ENCODE assay signal across 1 cellular context in the genomic region with DNA sequence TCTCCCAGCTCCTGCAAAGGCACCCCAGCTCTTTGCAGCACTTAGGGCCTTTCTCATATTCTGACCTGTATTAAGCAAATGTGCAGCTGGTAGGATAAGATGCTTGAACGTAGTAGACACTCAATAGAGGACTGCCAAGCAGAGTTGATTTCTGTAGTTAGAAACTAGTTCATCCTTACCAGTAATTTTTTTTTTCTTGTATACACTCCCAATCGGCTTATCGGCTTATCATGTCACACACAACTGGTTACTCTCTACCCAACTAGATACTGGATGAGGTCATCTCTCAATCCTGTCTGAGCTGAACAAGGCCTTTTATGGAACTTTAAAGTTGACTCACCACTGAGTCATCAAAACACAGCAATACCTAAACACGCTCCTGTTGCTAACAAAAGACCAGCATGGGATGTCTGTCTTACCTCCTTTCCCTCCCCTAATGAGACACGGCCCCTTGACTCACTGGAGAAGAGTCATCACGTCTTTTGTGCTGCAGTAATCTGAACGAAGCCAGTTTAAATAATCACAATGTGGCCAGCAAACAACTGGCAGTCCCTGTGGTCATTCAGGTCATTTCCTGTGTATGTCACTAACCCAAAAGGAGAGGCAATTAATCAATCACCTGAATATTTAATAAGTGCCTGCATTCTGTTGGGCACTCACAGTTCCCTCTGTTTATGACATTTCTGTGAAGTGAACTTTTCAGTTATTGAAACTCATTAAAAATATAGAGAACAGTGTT.
TF ChIP-seq lines count a peak whose summit lies in the region.

No MANE protein-coding gene starts in this region.

TF ChIP-seq in HEK293, 187 proteins besides CTCF, POLR2A, EP300 and RAD21 (continued from another document and continues in another):
- TF ChIP-seq, protein P1, sequence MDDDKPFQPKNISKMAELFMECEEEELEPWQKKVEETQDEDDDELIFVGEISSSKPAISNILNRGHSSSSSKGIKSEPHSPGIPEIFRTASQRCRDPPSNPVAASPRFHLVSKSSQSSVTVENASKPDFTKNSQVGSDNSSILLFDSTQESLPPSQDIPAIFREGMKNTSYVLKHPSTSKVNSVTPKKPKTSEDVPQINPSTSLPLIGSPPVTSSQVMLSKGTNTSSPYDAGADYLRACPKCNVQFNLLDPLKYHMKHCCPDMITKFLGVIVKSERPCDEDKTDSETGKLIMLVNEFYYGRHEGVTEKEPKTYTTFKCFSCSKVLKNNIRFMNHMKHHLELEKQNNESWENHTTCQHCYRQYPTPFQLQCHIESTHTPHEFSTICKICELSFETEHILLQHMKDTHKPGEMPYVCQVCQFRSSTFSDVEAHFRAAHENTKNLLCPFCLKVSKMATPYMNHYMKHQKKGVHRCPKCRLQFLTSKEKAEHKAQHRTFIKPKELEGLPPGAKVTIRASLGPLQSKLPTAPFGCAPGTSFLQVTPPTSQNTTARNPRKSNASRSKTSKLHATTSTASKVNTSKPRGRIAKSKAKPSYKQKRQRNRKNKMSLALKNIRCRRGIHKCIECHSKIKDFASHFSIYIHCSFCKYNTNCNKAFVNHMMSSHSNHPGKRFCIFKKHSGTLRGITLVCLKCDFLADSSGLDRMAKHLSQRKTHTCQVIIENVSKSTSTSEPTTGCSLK (tag by site-specific recombination; IDR thresholded peaks at IDR 0.05), result no peak
- TF ChIP-seq MYNN (tag by site-specific recombination; IDR thresholded peaks at IDR 0.05; ENCODE audit: borderline replicate concordance) (no peak), ZNF510 (tag by site-specific recombination; IDR thresholded peaks at IDR 0.05; ENCODE audit: insufficient replicate concordance) (peak; percentile 73), ZNF521 (tag by site-specific recombination; IDR thresholded peaks at IDR 0.05) (no peak), ZFHX2 (tag by site-specific recombination; conservative IDR thresholded peaks at IDR 0.05) (no peak), PRDM1 (tag by site-specific recombination; IDR thresholded peaks at IDR 0.05) (peak; percentile 68; the same call in 1 of the 2 replicates), ZNF121 (tag by site-specific recombination; IDR thresholded peaks at IDR 0.05) (no peak), ZNF623 (tag by site-specific recombination; IDR thresholded peaks at IDR 0.05) (0 out of 2 replicates have a peak, but pooled peaks have one; percentile 26), ZNF302 (tag by site-specific recombination; IDR thresholded peaks at IDR 0.05; ENCODE audit: low read depth) (no peak), ZSCAN23 (tag by site-specific recombination; IDR thresholded peaks at IDR 0.05) (peak; percentile 92), REPIN1 (tag by site-specific recombination; IDR thresholded peaks at IDR 0.05; ENCODE audit: low read depth) (no peak), YY1 (tag by site-specific recombination; IDR thresholded peaks at IDR 0.05) (no peak), ZNF555 (tag by site-specific recombination; conservative IDR thresholded peaks at IDR 0.05) (no peak), ZNF501 (tag by site-specific recombination; IDR thresholded peaks at IDR 0.05) (peak; percentile 68), MZF1 (tag by site-specific recombination; IDR thresholded peaks at IDR 0.05; ENCODE audit: borderline replicate concordance) (no peak), ZNF843 (tag by site-specific recombination; IDR thresholded peaks at IDR 0.05) (peak; percentile 84), ZNF664 (tag by site-specific recombination; IDR thresholded peaks at IDR 0.05) (peak; percentile 77; the same call in 1 of the 2 replicates), ZNF37A (tag by site-specific recombination; IDR thresholded peaks at IDR 0.05) (no peak), ZNF404 (tag by site-specific recombination; IDR thresholded peaks at IDR 0.05) (no peak), ZNF560 (tag by site-specific recombination; IDR thresholded peaks at IDR 0.05; ENCODE audit: borderline replicate concordance) (no peak), ZNF133 (tag by site-specific recombination; IDR thresholded peaks at IDR 0.05) (no peak), ZNF549 (tag by site-specific recombination; IDR thresholded peaks at IDR 0.05) (no peak), ZNF23 (tag by site-specific recombination; IDR thresholded peaks at IDR 0.05; ENCODE audit: borderline replicate concordance) (no peak), FEZF1 (tag by site-specific recombination; IDR thresholded peaks at IDR 0.05) (peak; percentile 97), ZNF169 (tag by site-specific recombination; IDR thresholded peaks at IDR 0.05) (no peak), ZNF600 (tag by site-specific recombination; IDR thresholded peaks at IDR 0.05) (peak; percentile 89), ZNF530 (tag by site-specific recombination; IDR thresholded peaks at IDR 0.05; ENCODE audit: low read depth) (no peak), ZBTB1 (tag by site-specific recombination; IDR thresholded peaks at IDR 0.05) (0 out of 2 replicates have a peak, but pooled peaks have one; percentile 13), GLI4 (tag by site-specific recombination; IDR thresholded peaks at IDR 0.05) (no peak), ZNF335 (tag by site-specific recombination; conservative IDR thresholded peaks at IDR 0.05) (peak; percentile 48), ZNF654 (tag by site-specific recombination; IDR thresholded peaks at IDR 0.05; ENCODE audit: low read depth) (peak; percentile 13; the same call in 1 of the 2 replicates), OSR2 (tag by site-specific recombination; IDR thresholded peaks at IDR 0.05) (peak; percentile 84), SP2 (tag by site-specific recombination; IDR thresholded peaks at IDR 0.05) (peak; percentile 51), ZNF514 (tag by site-specific recombination; IDR thresholded peaks at IDR 0.05) (no peak), ZNF140 (tag by site-specific recombination; IDR thresholded peaks at IDR 0.05) (no peak), ZFP41 (tag by site-specific recombination; IDR thresholded peaks at IDR 0.05; ENCODE audit: borderline replicate concordance) (no peak)
- TF ChIP-seq, protein P2, sequence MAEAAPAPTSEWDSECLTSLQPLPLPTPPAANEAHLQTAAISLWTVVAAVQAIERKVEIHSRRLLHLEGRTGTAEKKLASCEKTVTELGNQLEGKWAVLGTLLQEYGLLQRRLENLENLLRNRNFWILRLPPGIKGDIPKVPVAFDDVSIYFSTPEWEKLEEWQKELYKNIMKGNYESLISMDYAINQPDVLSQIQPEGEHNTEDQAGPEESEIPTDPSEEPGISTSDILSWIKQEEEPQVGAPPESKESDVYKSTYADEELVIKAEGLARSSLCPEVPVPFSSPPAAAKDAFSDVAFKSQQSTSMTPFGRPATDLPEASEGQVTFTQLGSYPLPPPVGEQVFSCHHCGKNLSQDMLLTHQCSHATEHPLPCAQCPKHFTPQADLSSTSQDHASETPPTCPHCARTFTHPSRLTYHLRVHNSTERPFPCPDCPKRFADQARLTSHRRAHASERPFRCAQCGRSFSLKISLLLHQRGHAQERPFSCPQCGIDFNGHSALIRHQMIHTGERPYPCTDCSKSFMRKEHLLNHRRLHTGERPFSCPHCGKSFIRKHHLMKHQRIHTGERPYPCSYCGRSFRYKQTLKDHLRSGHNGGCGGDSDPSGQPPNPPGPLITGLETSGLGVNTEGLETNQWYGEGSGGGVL (tag by site-specific recombination; IDR thresholded peaks at IDR 0.05), result peak; percentile 89
- TF ChIP-seq, protein P3, sequence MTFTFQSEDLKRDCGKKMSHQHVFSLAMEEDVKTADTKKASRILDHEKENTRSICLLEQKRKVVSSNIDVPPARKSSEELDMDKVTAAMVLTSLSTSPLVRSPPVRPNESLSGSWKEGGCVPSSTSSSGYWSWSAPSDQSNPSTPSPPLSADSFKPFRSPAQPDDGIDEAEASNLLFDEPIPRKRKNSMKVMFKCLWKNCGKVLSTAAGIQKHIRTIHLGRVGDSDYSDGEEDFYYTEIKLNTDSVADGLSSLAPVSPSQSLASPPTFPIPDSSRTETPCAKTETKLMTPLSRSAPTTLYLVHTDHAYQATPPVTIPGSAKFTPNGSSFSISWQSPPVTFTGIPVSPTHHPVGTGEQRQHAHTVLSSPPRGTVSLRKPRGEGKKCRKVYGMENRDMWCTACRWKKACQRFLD (tag by site-specific recombination; IDR thresholded peaks at IDR 0.05), result no peak
- TF ChIP-seq, protein P4, sequence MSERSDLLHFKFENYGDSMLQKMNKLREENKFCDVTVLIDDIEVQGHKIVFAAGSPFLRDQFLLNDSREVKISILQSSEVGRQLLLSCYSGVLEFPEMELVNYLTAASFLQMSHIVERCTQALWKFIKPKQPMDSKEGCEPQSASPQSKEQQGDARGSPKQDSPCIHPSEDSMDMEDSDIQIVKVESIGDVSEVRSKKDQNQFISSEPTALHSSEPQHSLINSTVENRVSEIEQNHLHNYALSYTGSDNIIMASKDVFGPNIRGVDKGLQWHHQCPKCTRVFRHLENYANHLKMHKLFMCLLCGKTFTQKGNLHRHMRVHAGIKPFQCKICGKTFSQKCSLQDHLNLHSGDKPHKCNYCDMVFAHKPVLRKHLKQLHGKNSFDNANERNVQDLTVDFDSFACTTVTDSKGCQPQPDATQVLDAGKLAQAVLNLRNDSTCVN (tag by site-specific recombination; optimal IDR thresholded peaks at IDR 0.05), result no peak
- TF ChIP-seq, protein P5, sequence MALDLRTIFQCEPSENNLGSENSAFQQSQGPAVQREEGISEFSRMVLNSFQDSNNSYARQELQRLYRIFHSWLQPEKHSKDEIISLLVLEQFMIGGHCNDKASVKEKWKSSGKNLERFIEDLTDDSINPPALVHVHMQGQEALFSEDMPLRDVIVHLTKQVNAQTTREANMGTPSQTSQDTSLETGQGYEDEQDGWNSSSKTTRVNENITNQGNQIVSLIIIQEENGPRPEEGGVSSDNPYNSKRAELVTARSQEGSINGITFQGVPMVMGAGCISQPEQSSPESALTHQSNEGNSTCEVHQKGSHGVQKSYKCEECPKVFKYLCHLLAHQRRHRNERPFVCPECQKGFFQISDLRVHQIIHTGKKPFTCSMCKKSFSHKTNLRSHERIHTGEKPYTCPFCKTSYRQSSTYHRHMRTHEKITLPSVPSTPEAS (tag by site-specific recombination; IDR thresholded peaks at IDR 0.05), result no peak; the same call in 1 of the 2 replicates
- TF ChIP-seq, protein P6, sequence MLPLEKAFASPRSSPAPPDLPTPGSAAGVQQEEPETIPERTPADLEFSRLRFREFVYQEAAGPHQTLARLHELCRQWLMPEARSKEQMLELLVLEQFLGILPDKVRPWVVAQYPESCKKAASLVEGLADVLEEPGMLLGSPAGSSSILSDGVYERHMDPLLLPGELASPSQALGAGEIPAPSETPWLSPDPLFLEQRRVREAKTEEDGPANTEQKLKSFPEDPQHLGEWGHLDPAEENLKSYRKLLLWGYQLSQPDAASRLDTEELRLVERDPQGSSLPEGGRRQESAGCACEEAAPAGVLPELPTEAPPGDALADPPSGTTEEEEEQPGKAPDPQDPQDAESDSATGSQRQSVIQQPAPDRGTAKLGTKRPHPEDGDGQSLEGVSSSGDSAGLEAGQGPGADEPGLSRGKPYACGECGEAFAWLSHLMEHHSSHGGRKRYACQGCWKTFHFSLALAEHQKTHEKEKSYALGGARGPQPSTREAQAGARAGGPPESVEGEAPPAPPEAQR (tag by site-specific recombination; IDR thresholded peaks at IDR 0.05), result no peak
- TF ChIP-seq, protein P7, sequence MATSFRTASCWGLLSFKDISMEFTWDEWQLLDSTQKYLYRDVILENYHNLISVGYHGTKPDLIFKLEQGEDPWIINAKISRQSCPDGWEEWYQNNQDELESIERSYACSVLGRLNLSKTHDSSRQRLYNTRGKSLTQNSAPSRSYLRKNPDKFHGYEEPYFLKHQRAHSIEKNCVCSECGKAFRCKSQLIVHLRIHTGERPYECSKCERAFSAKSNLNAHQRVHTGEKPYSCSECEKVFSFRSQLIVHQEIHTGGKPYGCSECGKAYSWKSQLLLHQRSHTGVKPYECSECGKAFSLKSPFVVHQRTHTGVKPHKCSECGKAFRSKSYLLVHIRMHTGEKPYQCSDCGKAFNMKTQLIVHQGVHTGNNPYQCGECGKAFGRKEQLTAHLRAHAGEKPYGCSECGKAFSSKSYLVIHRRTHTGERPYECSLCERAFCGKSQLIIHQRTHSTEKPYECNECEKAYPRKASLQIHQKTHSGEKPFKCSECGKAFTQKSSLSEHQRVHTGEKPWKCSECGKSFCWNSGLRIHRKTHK (tag by site-specific recombination; IDR thresholded peaks at IDR 0.05), result no peak; the same call in 1 of the 2 replicates
- TF ChIP-seq, protein P8, sequence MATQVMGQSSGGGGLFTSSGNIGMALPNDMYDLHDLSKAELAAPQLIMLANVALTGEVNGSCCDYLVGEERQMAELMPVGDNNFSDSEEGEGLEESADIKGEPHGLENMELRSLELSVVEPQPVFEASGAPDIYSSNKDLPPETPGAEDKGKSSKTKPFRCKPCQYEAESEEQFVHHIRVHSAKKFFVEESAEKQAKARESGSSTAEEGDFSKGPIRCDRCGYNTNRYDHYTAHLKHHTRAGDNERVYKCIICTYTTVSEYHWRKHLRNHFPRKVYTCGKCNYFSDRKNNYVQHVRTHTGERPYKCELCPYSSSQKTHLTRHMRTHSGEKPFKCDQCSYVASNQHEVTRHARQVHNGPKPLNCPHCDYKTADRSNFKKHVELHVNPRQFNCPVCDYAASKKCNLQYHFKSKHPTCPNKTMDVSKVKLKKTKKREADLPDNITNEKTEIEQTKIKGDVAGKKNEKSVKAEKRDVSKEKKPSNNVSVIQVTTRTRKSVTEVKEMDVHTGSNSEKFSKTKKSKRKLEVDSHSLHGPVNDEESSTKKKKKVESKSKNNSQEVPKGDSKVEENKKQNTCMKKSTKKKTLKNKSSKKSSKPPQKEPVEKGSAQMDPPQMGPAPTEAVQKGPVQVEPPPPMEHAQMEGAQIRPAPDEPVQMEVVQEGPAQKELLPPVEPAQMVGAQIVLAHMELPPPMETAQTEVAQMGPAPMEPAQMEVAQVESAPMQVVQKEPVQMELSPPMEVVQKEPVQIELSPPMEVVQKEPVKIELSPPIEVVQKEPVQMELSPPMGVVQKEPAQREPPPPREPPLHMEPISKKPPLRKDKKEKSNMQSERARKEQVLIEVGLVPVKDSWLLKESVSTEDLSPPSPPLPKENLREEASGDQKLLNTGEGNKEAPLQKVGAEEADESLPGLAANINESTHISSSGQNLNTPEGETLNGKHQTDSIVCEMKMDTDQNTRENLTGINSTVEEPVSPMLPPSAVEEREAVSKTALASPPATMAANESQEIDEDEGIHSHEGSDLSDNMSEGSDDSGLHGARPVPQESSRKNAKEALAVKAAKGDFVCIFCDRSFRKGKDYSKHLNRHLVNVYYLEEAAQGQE (tag by site-specific recombination; IDR thresholded peaks at IDR 0.05), result no peak
- TF ChIP-seq, protein P9, sequence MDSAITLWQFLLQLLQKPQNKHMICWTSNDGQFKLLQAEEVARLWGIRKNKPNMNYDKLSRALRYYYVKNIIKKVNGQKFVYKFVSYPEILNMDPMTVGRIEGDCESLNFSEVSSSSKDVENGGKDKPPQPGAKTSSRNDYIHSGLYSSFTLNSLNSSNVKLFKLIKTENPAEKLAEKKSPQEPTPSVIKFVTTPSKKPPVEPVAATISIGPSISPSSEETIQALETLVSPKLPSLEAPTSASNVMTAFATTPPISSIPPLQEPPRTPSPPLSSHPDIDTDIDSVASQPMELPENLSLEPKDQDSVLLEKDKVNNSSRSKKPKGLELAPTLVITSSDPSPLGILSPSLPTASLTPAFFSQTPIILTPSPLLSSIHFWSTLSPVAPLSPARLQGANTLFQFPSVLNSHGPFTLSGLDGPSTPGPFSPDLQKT (IDR thresholded peaks at IDR 0.05; ENCODE audit: borderline replicate concordance, low read depth, low read length), result no peak
